8 cellular contexts compared by ENCODE assay signal in the genomic region with DNA sequence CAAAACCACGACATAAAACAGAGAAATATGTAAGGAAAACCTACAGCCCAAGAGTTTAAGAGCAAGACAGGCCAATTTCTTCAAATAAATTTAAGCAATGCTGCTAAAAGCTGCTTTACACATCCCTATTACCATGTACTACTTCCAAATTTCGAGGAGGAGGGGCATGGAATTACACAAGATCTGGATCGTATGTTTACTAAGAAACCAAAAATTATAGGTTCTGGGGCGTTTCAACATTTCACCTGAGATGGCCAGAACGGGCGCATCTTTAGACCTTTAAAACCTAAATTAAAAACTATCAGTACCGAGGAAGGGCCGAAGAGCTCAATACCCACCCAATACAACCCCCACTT. TPM values are rescaled to one million over a fixed set of nuclear protein-coding genes. Genes with fewer than 3 reads are reported as not detected.
A peak's percentile ranks its signal among the peaks of the same experiment; 100 is the strongest.
DNase-seq lines count a peak whose midpoint lies in the region; ATAC-seq and TF ChIP-seq lines count a peak whose summit lies in the region.

No MANE protein-coding gene starts in this region.

- intact Hi-C loops in adrenal gland (cut with DNase I) (loop anchor here in 1 of 2 donors (10.0 kb wide), 1 partner anchor 58 kb away; no protein-coding TSS in a partner anchor), thyroid gland (cut with DNase I) (no loop called here)

- H3K4me1 Mint-ChIP-seq in activated CD8-positive, alpha-beta memory T cell treated with anti-CD3 and anti-CD28 coated beads, Interleukin-2, amount 10 ng/mL, durations not matched to agents 7 days and 5 days = peaks cover 52% of the 10 kb centered on the region

- H3K27me3 Mint-ChIP-seq in activated CD8-positive, alpha-beta memory T cell treated with anti-CD3 and anti-CD28 coated beads, Interleukin-2, amount 10 ng/mL, durations not matched to agents 7 days and 5 days = no peaks in the 10 kb centered on the region

- no peak for TF ChIP-seq CTCF in adrenal gland (IDR thresholded peaks at IDR 0.05)
- no peak for TF ChIP-seq CTCF in liver (IDR thresholded peaks at IDR 0.05; ENCODE audit: low read depth, low read length, missing input control)
- TF ChIP-seq CTCF in thyroid gland (IDR thresholded peaks at IDR 0.05) = no peak

- ATAC-seq in activated CD8-positive, alpha-beta memory T cell treated with anti-CD3 and anti-CD28 coated beads, Interleukin-2, amount 10 ng/mL, durations not matched to agents 7 days and 5 days = no peak

- TF ChIP-seq RAD21 in liver (IDR thresholded peaks at IDR 0.05) = peak in 1 of 2 donors; percentile 2

- H3K27ac ChIP-seq in adrenal gland (peak overlapping the region; percentile 84 to 99 (median 98)), liver (ENCODE audit: low read depth in 1 of 2, low read length in 2 of 2) (peak overlapping the region; percentile 98), thyroid gland (peak overlapping the region; percentile 97 to 100 (median 97))

- H3K27me3 ChIP-seq in adrenal gland (no peaks in the 10 kb centered on the region), liver (ENCODE audit: control insufficient read depth in 4 of 4, insufficient read depth in 4 of 4, low read length in 3 of 4) (no peaks in the 10 kb centered on the region), thyroid gland (no peaks in the 10 kb centered on the region)

- no peaks in the 10 kb centered on the region for H3K9me3 ChIP-seq in adrenal gland (replicated peaks in 1 of 3)
- H3K9me3 ChIP-seq in liver (ENCODE audit: control insufficient read depth in 4 of 4, low read length in 3 of 4) = no peaks in the 10 kb centered on the region
- H3K9me3 ChIP-seq in thyroid gland = no peaks in the 10 kb centered on the region

- DNase-seq in activated CD8-positive, alpha-beta memory T cell treated with anti-CD3 and anti-CD28 coated beads, Interleukin-2, amount 10 ng/mL, durations not matched to agents 7 days and 5 days = no peak
- DNase-seq in activated CD8-positive, alpha-beta memory T cell treated with anti-CD3 and anti-CD28 coated beads, Interleukin-2, amount 50 U/mL, for 4 hours = no peak
- DNase-seq in adrenal gland (no peak), thyroid gland (no peak), KG1 (lab: John Stamatoyannopoulos, UW) (no peak), NCI-H446 (lab: John Stamatoyannopoulos, UW) (no peak)
- no peak for DNase-seq in stimulated activated CD4-positive, alpha-beta T cell treated with anti-CD3 and anti-CD28 coated beads, Interleukin-15, amount 100 ng/mL, for 24 hours

- peak overlapping the region; percentile 73 to 82 for H3K9ac ChIP-seq in liver (ENCODE audit: low read depth in 1 of 2, low read length in 2 of 2)

- H3K4me3 Mint-ChIP-seq in activated CD8-positive, alpha-beta memory T cell treated with anti-CD3 and anti-CD28 coated beads, Interleukin-2, amount 10 ng/mL, durations not matched to agents 7 days and 5 days = peak overlapping the region; percentile 82

- H3K27ac Mint-ChIP-seq in activated CD8-positive, alpha-beta memory T cell treated with anti-CD3 and anti-CD28 coated beads, Interleukin-2, amount 10 ng/mL, durations not matched to agents 7 days and 5 days = peak overlapping the region; percentile 86

- 0 to 2% (median 1%) methylated on average over 8 of the region's 8 CpGs for WGBS in adrenal gland, 4 donors
- under 1% methylated on average over 8 of the region's 8 CpGs for WGBS in liver
- 0 to 1% methylated on average over 8 of the region's 8 CpGs for WGBS in thyroid gland, 2 donors

- CTCF ChIA-PET in activated CD8-positive, alpha-beta memory T cell treated with anti-CD3 and anti-CD28 coated beads, Interleukin-2, amount 10 ng/mL, durations not matched to agents 7 days and 5 days (lab: Charles Lee) = interaction anchor here (1.0 to 2.1 kb wide), 5 partner anchors 12 to 295 kb away, joined by 3 to 11 read pairs (median 5); a partner anchor contains a TSS

- no peak for TF ChIP-seq POLR2A in adrenal gland (IDR thresholded peaks at IDR 0.05)
- TF ChIP-seq POLR2A in thyroid gland (IDR thresholded peaks at IDR 0.05) = no peak

- H3K36me3 ChIP-seq in adrenal gland (replicated peaks in 1 of 2) (peaks cover 0 to 17% of the 10 kb centered on the region in 2 donors), liver (ENCODE audit: control insufficient read depth in 4 of 4, insufficient read depth in 3 of 4, low read depth in 1 of 4, low read length in 3 of 4) (peaks cover 0 to 5% (median 2%) of the 10 kb centered on the region in 4 donors), thyroid gland (peaks cover 19 to 22% of the 10 kb centered on the region in 2 donors)

- H3K4me1 ChIP-seq in adrenal gland (replicated peaks in 1 of 2) (peaks cover 14 to 40% of the 10 kb centered on the region in 2 donors), liver (ENCODE audit: control insufficient read depth in 4 of 4, insufficient read depth in 4 of 4, low read length in 3 of 4) (peaks cover 8 to 40% (median 36%) of the 10 kb centered on the region in 4 donors), thyroid gland (peaks cover 18% of the 10 kb centered on the region in 2 donors)

- no peaks in the 10 kb centered on the region for H3K9me3 Mint-ChIP-seq in activated CD8-positive, alpha-beta memory T cell treated with anti-CD3 and anti-CD28 coated beads, Interleukin-2, amount 10 ng/mL, durations not matched to agents 7 days and 5 days (ENCODE audit: low read depth)

- peak overlapping the region; percentile 10 to 100 (median 81) for H3K4me3 ChIP-seq in adrenal gland
- peak overlapping the region; percentile 65 to 100 (median 87) for H3K4me3 ChIP-seq in liver (ENCODE audit: low read depth in 1 of 3, low read length in 3 of 3)
- H3K4me3 ChIP-seq in thyroid gland (replicated peaks in 1 of 3) = peak overlapping the region; percentile 53 to 97 (median 66)

- H3K36me3 Mint-ChIP-seq in activated CD8-positive, alpha-beta memory T cell treated with anti-CD3 and anti-CD28 coated beads, Interleukin-2, amount 10 ng/mL, durations not matched to agents 7 days and 5 days = peaks cover 36% of the 10 kb centered on the region

TF ChIP-seq in liver, 16 proteins besides CTCF, POLR2A, EP300 and RAD21:
- TF ChIP-seq HNF4A (conservative IDR thresholded peaks at IDR 0.05) (no peak), JUND (IDR thresholded peaks at IDR 0.05) (no peak), FOXA2 (IDR thresholded peaks at IDR 0.05) (no peak), EGR1 (IDR thresholded peaks at IDR 0.05; ENCODE audit: low read depth in 2 of 2) (no peak), FOXA1 (IDR thresholded peaks at IDR 0.05) (no peak), NR2F2 (IDR thresholded peaks at IDR 0.05) (no peak), RXRA (IDR thresholded peaks at IDR 0.05) (no peak)
- TF ChIP-seq, protein P1, sequence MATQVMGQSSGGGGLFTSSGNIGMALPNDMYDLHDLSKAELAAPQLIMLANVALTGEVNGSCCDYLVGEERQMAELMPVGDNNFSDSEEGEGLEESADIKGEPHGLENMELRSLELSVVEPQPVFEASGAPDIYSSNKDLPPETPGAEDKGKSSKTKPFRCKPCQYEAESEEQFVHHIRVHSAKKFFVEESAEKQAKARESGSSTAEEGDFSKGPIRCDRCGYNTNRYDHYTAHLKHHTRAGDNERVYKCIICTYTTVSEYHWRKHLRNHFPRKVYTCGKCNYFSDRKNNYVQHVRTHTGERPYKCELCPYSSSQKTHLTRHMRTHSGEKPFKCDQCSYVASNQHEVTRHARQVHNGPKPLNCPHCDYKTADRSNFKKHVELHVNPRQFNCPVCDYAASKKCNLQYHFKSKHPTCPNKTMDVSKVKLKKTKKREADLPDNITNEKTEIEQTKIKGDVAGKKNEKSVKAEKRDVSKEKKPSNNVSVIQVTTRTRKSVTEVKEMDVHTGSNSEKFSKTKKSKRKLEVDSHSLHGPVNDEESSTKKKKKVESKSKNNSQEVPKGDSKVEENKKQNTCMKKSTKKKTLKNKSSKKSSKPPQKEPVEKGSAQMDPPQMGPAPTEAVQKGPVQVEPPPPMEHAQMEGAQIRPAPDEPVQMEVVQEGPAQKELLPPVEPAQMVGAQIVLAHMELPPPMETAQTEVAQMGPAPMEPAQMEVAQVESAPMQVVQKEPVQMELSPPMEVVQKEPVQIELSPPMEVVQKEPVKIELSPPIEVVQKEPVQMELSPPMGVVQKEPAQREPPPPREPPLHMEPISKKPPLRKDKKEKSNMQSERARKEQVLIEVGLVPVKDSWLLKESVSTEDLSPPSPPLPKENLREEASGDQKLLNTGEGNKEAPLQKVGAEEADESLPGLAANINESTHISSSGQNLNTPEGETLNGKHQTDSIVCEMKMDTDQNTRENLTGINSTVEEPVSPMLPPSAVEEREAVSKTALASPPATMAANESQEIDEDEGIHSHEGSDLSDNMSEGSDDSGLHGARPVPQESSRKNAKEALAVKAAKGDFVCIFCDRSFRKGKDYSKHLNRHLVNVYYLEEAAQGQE (IDR thresholded peaks at IDR 0.05) = no peak
- TF ChIP-seq, protein P2, sequence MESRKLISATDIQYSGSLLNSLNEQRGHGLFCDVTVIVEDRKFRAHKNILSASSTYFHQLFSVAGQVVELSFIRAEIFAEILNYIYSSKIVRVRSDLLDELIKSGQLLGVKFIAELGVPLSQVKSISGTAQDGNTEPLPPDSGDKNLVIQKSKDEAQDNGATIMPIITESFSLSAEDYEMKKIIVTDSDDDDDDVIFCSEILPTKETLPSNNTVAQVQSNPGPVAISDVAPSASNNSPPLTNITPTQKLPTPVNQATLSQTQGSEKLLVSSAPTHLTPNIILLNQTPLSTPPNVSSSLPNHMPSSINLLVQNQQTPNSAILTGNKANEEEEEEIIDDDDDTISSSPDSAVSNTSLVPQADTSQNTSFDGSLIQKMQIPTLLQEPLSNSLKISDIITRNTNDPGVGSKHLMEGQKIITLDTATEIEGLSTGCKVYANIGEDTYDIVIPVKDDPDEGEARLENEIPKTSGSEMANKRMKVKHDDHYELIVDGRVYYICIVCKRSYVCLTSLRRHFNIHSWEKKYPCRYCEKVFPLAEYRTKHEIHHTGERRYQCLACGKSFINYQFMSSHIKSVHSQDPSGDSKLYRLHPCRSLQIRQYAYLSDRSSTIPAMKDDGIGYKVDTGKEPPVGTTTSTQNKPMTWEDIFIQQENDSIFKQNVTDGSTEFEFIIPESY (IDR thresholded peaks at IDR 0.05) = no peak
- TF ChIP-seq, protein P3, sequence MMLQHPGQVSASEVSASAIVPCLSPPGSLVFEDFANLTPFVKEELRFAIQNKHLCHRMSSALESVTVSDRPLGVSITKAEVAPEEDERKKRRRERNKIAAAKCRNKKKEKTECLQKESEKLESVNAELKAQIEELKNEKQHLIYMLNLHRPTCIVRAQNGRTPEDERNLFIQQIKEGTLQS (IDR thresholded peaks at IDR 0.05) = no peak

RNA-seq across cellular contexts. Expression of a gene that starts 0.7 kb away (rescaled TPM):
- 10 to 100 TPM; 56.5 to 69.7 TPM for total RNA-seq in activated CD8-positive, alpha-beta memory T cell treated with anti-CD3 and anti-CD28 coated beads, Interleukin-2, amount 10 ng/mL, durations not matched to agents 7 days and 5 days
- total RNA-seq in adrenal gland (10 to 100 TPM; 13.3 to 42.2 (median 31.4) TPM), liver (10 to 100 TPM; 21.8 TPM), thyroid gland (10 to 100 TPM; 55.1 to 97.8 (median 60.0) TPM)
- polyA plus RNA-seq in adrenal gland (10 to 100 TPM in 1 of 3 donors, 1 to 10 TPM in 2; 6.4 to 15.7 (median 8.9) TPM), liver (1 to 10 TPM; 3.3 to 7.3 TPM)
